Comparison of ENCODE assay signal across 22 cellular contexts in genomic region chr21:42545317-42545716, GRCh38. TPM values are rescaled to one million over a fixed set of nuclear protein-coding genes. Genes with fewer than 3 reads are reported as not detected.
"Had no signal": no experiment of that assay in that cellular context is flagged by ENCODE, and none has a peak within 500 bp of the region (broad histone marks: within the 10 kb centered on the region; RNA-seq: fewer than 3 reads in every experiment).

No MANE protein-coding gene starts in this region.

- H3K36me3 ChIP-seq: SJSA1 had no signal

- H3K9me3 ChIP-seq: body of pancreas, colonic mucosa, SJSA1, stomach had no signal

- DNase-seq: activated CD4-positive, alpha-beta T cell treated with anti-CD3 and anti-CD28 coated beads for 36 hours; activated CD4-positive, alpha-beta T cell treated with anti-CD3 and anti-CD28 coated beads, Interleukin-2, amount 50 U/mL, for 48 hours; activated CD8-positive, alpha-beta memory T cell treated with anti-CD3 and anti-CD28 coated beads, Interleukin-2, amount 50 U/mL, for 4 hours; activated gamma-delta T cell; activated T-cell treated with anti-CD3 and anti-CD28 coated beads, Interleukin-2, amount 50 U/mL, for 72 hours; body of pancreas; caudate nucleus; colonic mucosa; hypothalamus; islet precursor cell; midbrain; nucleus accumbens; stomach; trophoblast cell had no signal

- H3K27ac ChIP-seq: body of pancreas, colonic mucosa, SJSA1 had no signal

- H3K4me3 ChIP-seq: body of pancreas, colonic mucosa, SJSA1, stomach had no signal

- H3K27me3 Mint-ChIP-seq: activated CD4-positive, alpha-beta T cell treated with anti-CD3 and anti-CD28 coated beads for 36 hours; activated naive CD8-positive, alpha-beta T cell had no signal

- ATAC-seq: activated CD4-positive, alpha-beta T cell treated with anti-CD3 and anti-CD28 coated beads for 36 hours; body of pancreas; left lobe of liver; WTC11 had no signal

- H3K4me3 Mint-ChIP-seq: activated CD4-positive, alpha-beta T cell treated with anti-CD3 and anti-CD28 coated beads for 36 hours; activated naive CD8-positive, alpha-beta T cell; activated T-cell treated with anti-CD3 and anti-CD28 coated beads, Interleukin-2, amount 50 U/mL, for 72 hours; nephron; WTC11 had no signal

- H3K4me1 ChIP-seq: body of pancreas, colonic mucosa, SJSA1, stomach had no signal

- H3K27me3 ChIP-seq: body of pancreas, colonic mucosa, SJSA1, stomach had no signal

- H3K27ac Mint-ChIP-seq: activated CD4-positive, alpha-beta T cell treated with anti-CD3 and anti-CD28 coated beads for 36 hours; activated naive CD8-positive, alpha-beta T cell; activated T-cell treated with anti-CD3 and anti-CD28 coated beads, Interleukin-2, amount 50 U/mL, for 72 hours; nephron; WTC11 had no signal

- H3K9me3 Mint-ChIP-seq: activated T-cell treated with anti-CD3 and anti-CD28 coated beads, Interleukin-2, amount 50 U/mL, for 72 hours; nephron; WTC11 had no signal

- FAIRE-seq: frontal cortex, TTC549 had no signal

RNA-seq across cellular contexts. Expression of gene RSPH1, which starts 49.3 kb away (rescaled TPM):
- total RNA-seq: lung microvascular endothelial cell, SJSA1 had no signal
